ENCODE assay signal across 15 cellular contexts in the genomic region with DNA sequence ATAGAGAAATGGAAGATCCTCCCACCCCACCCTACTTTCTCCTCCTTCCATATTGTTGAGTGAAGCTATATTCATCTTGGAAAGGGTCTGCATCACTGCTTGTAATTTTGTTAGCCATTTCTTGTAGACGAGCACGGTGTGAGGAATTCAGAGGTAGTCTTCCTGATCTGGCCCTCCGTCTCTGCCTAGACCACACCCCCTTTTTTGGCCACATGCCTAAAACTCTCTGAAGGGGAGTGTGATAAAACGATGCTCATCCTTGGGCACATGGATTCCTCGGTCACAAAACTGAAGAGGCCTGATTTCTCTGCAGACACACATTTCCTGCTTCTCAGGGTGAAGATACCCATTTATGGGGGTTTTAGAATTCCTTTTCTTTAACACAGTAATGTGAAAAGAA.
"Had no signal": no experiment of that assay in that cellular context is flagged by ENCODE, and none has a peak within 500 bp of the region (broad histone marks: within the 10 kb centered on the region; RNA-seq: fewer than 3 reads in every experiment).

No MANE protein-coding gene starts in this region.

- H3K27ac Mint-ChIP-seq: activated CD4-positive, alpha-beta T cell treated with anti-CD3 and anti-CD28 coated beads, Interleukin-2, amount 10 ng/mL, durations not matched to agents 7 days and 5 days; natural killer cell; stimulated activated naive CD8-positive, alpha-beta T cell treated with anti-CD3 and anti-CD28 coated beads, Interleukin-15, Interleukin-2, amounts not matched to agents 100 ng/mL and 50 ng/mL, for 24 hours; T-helper 2 cell treated with Interferon-gamma antibody and Interleukin-4, amounts not matched to agents 5 μg/mL and 100 μg/mL, for 36 hours had no signal

- H3K9me3 Mint-ChIP-seq: activated CD4-positive, alpha-beta T cell treated with anti-CD3 and anti-CD28 coated beads, Interleukin-2, amount 10 ng/mL, durations not matched to agents 7 days and 5 days; activated T-cell treated with anti-CD3 and anti-CD28 coated beads, Interleukin-2, amount 50 U/mL, for 72 hours; natural killer cell; stimulated activated naive CD8-positive, alpha-beta T cell treated with anti-CD3 and anti-CD28 coated beads, Interleukin-15, Interleukin-2, amounts not matched to agents 100 ng/mL and 50 ng/mL, for 24 hours; T-helper 2 cell treated with Interferon-gamma antibody and Interleukin-4, amounts not matched to agents 5 μg/mL and 100 μg/mL, for 36 hours had no signal

- H3K36me3 Mint-ChIP-seq: natural killer cell had no signal

- H3K36me3 ChIP-seq: left ventricle myocardium inferior, pancreas, sigmoid colon, spleen, suprapubic skin had no signal

- H3K27ac ChIP-seq: hepatocyte, left ventricle myocardium inferior, pancreas, spleen had no signal

- H3K4me3 Mint-ChIP-seq: activated CD4-positive, alpha-beta T cell treated with anti-CD3 and anti-CD28 coated beads, Interleukin-2, amount 10 ng/mL, durations not matched to agents 7 days and 5 days; natural killer cell had no signal

- H3K4me1 ChIP-seq: pancreas had no signal

- DNase-seq: activated CD4-positive, alpha-beta T cell treated with anti-CD3 and anti-CD28 coated beads, Interleukin-2, amount 10 ng/mL, durations not matched to agents 7 days and 5 days; activated CD8-positive, alpha-beta memory T cell treated with anti-CD3 and anti-CD28 coated beads, Interleukin-2, amount 50 U/mL, for 48 hours; activated T-cell treated with anti-CD3 and anti-CD28 coated beads, Interleukin-2, amount 50 U/mL, for 72 hours; aorta; erythroblast; left ventricle myocardium inferior; natural killer cell; pancreas; sigmoid colon; spleen; trophoblast cell had no signal

- H3K27me3 ChIP-seq: hepatocyte, pancreas, sigmoid colon, suprapubic skin had no signal

- H3K79me2 ChIP-seq: hepatocyte had no signal

- H3K4me3 ChIP-seq: hepatocyte, left ventricle myocardium inferior, pancreas, spleen had no signal

- ATAC-seq: activated T-cell treated with anti-CD3 and anti-CD28 coated beads, Interleukin-2, amount 50 U/mL, for 72 hours; natural killer cell; pancreas had no signal
